In the genomic region with DNA sequence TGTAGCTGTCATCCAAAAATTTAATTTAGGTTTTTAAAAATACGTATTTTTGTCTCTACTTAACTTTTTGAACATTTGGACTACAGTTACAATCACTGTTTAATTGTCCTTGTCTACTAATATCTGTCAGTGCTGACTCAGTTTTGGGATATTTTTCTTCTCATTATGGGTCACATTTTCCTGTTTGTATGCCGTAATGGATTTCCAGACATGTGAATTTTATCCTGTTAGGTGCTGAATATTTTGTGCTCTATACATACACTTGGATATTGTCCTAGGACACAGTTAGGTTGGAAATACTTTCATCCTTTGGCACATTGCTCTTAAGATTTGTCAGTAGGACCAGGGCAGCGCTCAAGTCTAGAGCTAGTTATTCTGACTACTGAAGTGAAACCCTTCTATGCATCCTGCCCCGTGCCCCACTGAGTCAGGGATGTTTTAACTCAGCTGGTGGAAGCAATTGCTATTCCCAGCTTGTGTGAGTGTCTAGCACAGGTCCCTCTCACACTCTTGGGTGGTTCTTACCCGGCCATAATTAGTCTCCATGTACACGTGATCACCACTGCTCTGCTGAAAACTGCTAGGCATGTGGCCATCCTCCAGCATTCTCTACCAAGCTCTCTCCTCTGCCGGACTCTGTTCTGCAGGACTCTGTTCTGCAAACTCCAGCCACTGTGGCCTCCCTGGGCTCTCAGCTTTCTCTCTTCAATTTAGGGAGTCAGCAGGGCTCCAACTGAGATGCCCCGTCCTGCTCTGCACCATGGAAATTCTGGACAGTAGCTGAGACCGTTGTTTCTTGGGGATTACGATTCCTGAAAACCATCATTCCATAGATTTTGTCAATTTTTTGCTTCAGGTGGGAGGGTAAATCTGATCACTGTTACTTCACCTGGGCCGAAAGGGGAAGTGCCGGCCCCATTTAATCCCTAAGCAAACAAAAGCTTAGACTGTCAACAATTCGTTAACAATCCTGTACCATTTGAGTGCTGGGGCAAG, we compare ENCODE assay signal across 1 cellular context.
TF ChIP-seq lines count a peak whose summit lies in the region.

No MANE protein-coding gene starts in this region.

TF ChIP-seq in HepG2, 621 proteins besides CTCF, POLR2A, EP300 and RAD21 (continued from another document and continues in another):
- TF ChIP-seq FOXA3 (CRISPR knock-in tag; IDR thresholded peaks at IDR 0.05) (peak; percentile 89), IRF2 (CRISPR knock-in tag; IDR thresholded peaks at IDR 0.05) (0 out of 2 replicates have a peak, but pooled peaks have one; percentile 19), SP2 (CRISPR knock-in tag; IDR thresholded peaks at IDR 0.05) (no peak), SMAD9 (CRISPR knock-in tag; IDR thresholded peaks at IDR 0.05) (no peak), ZNF746 (CRISPR knock-in tag; IDR thresholded peaks at IDR 0.05) (no peak), NFE2 (CRISPR knock-in tag; IDR thresholded peaks at IDR 0.05) (no peak), ZBTB14 (CRISPR knock-in tag; IDR thresholded peaks at IDR 0.05) (no peak), ZMYM2 (CRISPR knock-in tag; IDR thresholded peaks at IDR 0.05) (no peak), ZNF788 (CRISPR knock-in tag; IDR thresholded peaks at IDR 0.05; ENCODE audit: borderline replicate concordance) (0 out of 2 replicates have a peak, but pooled peaks have one; percentile 22), ZNF670 (CRISPR knock-in tag; IDR thresholded peaks at IDR 0.05; ENCODE audit: borderline replicate concordance) (no peak), ZNF281 (CRISPR knock-in tag; IDR thresholded peaks at IDR 0.05; ENCODE audit: borderline replicate concordance) (peak; percentile 75; the same call in 1 of the 2 replicates), GFI1 (CRISPR knock-in tag; IDR thresholded peaks at IDR 0.05; ENCODE audit: borderline replicate concordance) (peak; percentile 97), SIN3A (IDR thresholded peaks at IDR 0.05; ENCODE audit: borderline replicate concordance, low read depth, low read length) (no peak), KIAA2018 (CRISPR knock-in tag; IDR thresholded peaks at IDR 0.05; ENCODE audit: borderline replicate concordance) (no peak), RXRA (CRISPR knock-in tag; IDR thresholded peaks at IDR 0.05) (peak; percentile 37; the same call in 1 of the 2 replicates), ZNF383 (CRISPR knock-in tag; IDR thresholded peaks at IDR 0.05; ENCODE audit: borderline replicate concordance) (no peak), KDM2A (CRISPR knock-in tag; IDR thresholded peaks at IDR 0.05; ENCODE audit: borderline replicate concordance, low read depth) (no peak), MXI1 (IDR thresholded peaks at IDR 0.05; ENCODE audit: borderline replicate concordance, low read depth, low read length) (no peak), TRAFD1 (CRISPR knock-in tag; IDR thresholded peaks at IDR 0.05; ENCODE audit: borderline replicate concordance) (no peak), ZSCAN31 (CRISPR knock-in tag; IDR thresholded peaks at IDR 0.05; ENCODE audit: low read depth) (no peak)
- TF ChIP-seq, protein P1, sequence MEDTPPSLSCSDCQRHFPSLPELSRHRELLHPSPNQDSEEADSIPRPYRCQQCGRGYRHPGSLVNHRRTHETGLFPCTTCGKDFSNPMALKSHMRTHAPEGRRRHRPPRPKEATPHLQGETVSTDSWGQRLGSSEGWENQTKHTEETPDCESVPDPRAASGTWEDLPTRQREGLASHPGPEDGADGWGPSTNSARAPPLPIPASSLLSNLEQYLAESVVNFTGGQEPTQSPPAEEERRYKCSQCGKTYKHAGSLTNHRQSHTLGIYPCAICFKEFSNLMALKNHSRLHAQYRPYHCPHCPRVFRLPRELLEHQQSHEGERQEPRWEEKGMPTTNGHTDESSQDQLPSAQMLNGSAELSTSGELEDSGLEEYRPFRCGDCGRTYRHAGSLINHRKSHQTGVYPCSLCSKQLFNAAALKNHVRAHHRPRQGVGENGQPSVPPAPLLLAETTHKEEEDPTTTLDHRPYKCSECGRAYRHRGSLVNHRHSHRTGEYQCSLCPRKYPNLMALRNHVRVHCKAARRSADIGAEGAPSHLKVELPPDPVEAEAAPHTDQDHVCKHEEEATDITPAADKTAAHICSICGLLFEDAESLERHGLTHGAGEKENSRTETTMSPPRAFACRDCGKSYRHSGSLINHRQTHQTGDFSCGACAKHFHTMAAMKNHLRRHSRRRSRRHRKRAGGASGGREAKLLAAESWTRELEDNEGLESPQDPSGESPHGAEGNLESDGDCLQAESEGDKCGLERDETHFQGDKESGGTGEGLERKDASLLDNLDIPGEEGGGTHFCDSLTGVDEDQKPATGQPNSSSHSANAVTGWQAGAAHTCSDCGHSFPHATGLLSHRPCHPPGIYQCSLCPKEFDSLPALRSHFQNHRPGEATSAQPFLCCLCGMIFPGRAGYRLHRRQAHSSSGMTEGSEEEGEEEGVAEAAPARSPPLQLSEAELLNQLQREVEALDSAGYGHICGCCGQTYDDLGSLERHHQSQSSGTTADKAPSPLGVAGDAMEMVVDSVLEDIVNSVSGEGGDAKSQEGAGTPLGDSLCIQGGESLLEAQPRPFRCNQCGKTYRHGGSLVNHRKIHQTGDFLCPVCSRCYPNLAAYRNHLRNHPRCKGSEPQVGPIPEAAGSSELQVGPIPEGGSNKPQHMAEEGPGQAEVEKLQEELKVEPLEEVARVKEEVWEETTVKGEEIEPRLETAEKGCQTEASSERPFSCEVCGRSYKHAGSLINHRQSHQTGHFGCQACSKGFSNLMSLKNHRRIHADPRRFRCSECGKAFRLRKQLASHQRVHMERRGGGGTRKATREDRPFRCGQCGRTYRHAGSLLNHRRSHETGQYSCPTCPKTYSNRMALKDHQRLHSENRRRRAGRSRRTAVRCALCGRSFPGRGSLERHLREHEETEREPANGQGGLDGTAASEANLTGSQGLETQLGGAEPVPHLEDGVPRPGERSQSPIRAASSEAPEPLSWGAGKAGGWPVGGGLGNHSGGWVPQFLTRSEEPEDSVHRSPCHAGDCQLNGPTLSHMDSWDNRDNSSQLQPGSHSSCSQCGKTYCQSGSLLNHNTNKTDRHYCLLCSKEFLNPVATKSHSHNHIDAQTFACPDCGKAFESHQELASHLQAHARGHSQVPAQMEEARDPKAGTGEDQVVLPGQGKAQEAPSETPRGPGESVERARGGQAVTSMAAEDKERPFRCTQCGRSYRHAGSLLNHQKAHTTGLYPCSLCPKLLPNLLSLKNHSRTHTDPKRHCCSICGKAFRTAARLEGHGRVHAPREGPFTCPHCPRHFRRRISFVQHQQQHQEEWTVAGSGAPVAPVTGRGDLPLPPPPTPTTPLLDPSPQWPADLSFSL (CRISPR knock-in tag; IDR thresholded peaks at IDR 0.05) = no peak
- TF ChIP-seq, protein P2, sequence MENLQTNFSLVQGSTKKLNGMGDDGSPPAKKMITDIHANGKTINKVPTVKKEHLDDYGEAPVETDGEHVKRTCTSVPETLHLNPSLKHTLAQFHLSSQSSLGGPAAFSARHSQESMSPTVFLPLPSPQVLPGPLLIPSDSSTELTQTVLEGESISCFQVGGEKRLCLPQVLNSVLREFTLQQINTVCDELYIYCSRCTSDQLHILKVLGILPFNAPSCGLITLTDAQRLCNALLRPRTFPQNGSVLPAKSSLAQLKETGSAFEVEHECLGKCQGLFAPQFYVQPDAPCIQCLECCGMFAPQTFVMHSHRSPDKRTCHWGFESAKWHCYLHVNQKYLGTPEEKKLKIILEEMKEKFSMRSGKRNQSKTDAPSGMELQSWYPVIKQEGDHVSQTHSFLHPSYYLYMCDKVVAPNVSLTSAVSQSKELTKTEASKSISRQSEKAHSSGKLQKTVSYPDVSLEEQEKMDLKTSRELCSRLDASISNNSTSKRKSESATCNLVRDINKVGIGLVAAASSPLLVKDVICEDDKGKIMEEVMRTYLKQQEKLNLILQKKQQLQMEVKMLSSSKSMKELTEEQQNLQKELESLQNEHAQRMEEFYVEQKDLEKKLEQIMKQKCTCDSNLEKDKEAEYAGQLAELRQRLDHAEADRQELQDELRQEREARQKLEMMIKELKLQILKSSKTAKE (CRISPR knock-in tag; IDR thresholded peaks at IDR 0.05; ENCODE audit: borderline replicate concordance) = peak; percentile 84
